In the genomic region with DNA sequence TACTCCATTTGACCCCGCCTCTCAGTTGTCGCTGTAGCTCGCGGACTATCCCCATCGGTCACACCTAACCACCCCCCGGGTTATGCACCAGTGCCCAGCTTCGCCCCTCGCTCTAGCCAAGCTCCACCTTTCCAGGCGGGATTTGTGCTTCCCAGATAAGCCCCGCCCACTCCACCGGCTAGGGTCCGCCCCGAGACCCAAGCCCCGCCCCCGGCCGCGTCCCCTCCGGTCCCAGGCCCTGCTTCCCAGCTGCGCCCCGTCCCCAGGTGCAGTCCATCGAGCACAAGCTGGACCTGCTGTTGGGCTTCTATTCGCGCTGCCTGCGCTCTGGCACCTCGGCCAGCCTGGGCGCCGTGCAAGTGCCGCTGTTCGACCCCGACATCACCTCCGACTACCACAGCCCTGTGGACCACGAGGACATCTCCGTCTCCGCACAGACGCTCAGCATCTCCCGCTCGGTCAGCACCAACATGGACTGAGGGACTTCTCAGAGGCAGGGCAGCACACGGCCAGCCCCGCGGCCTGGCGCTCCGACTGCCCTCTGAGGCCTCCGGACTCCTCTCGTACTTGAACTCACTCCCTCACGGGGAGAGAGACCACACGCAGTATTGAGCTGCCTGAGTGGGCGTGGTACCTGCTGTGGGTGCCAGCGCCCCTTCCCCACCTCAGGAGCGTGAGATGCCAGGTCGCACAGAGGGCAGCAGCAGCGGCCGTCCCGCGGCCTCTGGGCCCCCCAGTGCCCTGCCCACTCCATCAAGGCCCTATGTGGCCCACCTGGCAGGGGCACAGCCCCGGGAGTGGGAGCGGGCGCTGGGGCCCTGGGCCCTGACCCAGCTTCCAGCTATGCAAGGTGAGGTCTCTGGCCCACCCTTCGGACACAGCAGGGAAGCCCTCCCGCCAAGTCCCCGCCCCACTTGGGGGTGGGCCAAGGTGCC, we compare ENCODE assay signal across 23 cellular contexts.
"Had no signal": no experiment of that assay in that cellular context is flagged by ENCODE, and none has a peak within 500 bp of the region (broad histone marks: within the 10 kb centered on the region; RNA-seq: fewer than 3 reads in every experiment).

No MANE protein-coding gene starts in this region.

- H3K27me3 Mint-ChIP-seq: progenitor cell of endocrine pancreas; stimulated activated naive CD8-positive, alpha-beta T cell treated with anti-CD3 and anti-CD28 coated beads, Interleukin-15, Interleukin-2, amounts not matched to agents 100 ng/mL and 50 ng/mL, for 24 hours had no signal

- H3K36me3 Mint-ChIP-seq: activated naive CD4-positive, alpha-beta T cell treated with anti-CD3 and anti-CD28 coated beads, Interleukin-2, amount 50 U/mL, for 72 hours had no signal

- H3K27ac ChIP-seq: coronary artery, esophagus squamous epithelium, neutrophil, upper lobe of left lung had no signal

- H3K4me3 ChIP-seq: coronary artery, esophagus squamous epithelium, upper lobe of left lung had no signal

- DNase-seq: activated CD4-positive, alpha-beta memory T cell treated with anti-CD3 and anti-CD28 coated beads, Interleukin-2, amount 10 ng/mL, durations not matched to agents 7 days and 5 days; activated CD4-positive, alpha-beta T cell treated with anti-CD3 and anti-CD28 coated beads for 4 hours; activated effector memory CD4-positive, alpha-beta T cell treated with Interleukin-2 at 50 U/mL for 16 hours; activated T-cell treated with anti-CD3 and anti-CD28 coated beads, Interleukin-2, amount 50 U/mL, for 4 hours; caudate nucleus; effector CD4-positive, alpha-beta T cell; esophagus squamous epithelium; foreskin fibroblast; glutamatergic neuron; left colon; naive thymus-derived CD4-positive, alpha-beta T cell; right cardiac atrium; small intestine; stimulated activated CD4-positive, alpha-beta T cell treated with anti-CD3 and anti-CD28 coated beads, Interleukin-4, amount 100 ng/mL, for 4 hours; stimulated activated CD8-positive, alpha-beta memory T cell treated with anti-CD3 and anti-CD28 coated beads, Interleukin-4, amount 100 ng/mL, for 48 hours; T-helper 1 cell had no signal

- H3K27me3 ChIP-seq: upper lobe of left lung had no signal

- H3K4me1 ChIP-seq: esophagus squamous epithelium, upper lobe of left lung had no signal

- H3K27ac Mint-ChIP-seq: activated CD4-positive, alpha-beta memory T cell treated with anti-CD3 and anti-CD28 coated beads, Interleukin-2, amount 10 ng/mL, durations not matched to agents 7 days and 5 days; activated naive CD4-positive, alpha-beta T cell treated with anti-CD3 and anti-CD28 coated beads, Interleukin-2, amount 50 U/mL, for 72 hours; stimulated activated naive CD8-positive, alpha-beta T cell treated with anti-CD3 and anti-CD28 coated beads, Interleukin-15, Interleukin-2, amounts not matched to agents 100 ng/mL and 50 ng/mL, for 24 hours had no signal

- H3K9me3 ChIP-seq: neutrophil, upper lobe of left lung had no signal

- ATAC-seq: activated naive CD4-positive, alpha-beta T cell treated with anti-CD3 and anti-CD28 coated beads, Interleukin-2, amount 50 U/mL, for 72 hours; activated T-cell treated with anti-CD3 and anti-CD28 coated beads, Interleukin-2, amount 50 U/mL, for 4 hours; left colon; naive thymus-derived CD4-positive, alpha-beta T cell; SK-N-SH treated with all-trans-retinoic acid at 6 μM for 48 hours had no signal

- H3K36me3 ChIP-seq: esophagus squamous epithelium, neutrophil, upper lobe of left lung had no signal

- H3K4me3 Mint-ChIP-seq: activated CD4-positive, alpha-beta memory T cell treated with anti-CD3 and anti-CD28 coated beads, Interleukin-2, amount 10 ng/mL, durations not matched to agents 7 days and 5 days; activated T-cell treated with anti-CD3 and anti-CD28 coated beads, Interleukin-2, amount 50 U/mL, for 4 hours; stimulated activated naive CD8-positive, alpha-beta T cell treated with anti-CD3 and anti-CD28 coated beads, Interleukin-15, Interleukin-2, amounts not matched to agents 100 ng/mL and 50 ng/mL, for 24 hours had no signal
